Comparison of ENCODE assay signal across 8 cellular contexts in the genomic region with DNA sequence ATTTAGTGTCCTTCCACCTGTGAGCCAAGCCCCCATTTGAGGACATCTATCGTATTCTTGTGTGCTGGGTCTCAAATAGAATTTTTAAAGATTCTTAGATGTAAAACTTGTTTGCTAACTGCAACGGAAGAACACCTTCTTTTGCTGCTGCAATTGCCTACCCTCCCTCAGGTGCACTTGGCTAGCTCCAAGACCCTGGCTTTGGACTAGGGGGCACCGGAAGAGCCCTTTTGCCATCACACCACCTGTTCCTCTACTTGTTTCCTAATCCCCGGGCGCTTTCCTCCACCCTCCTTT. TPM values are rescaled to one million over a fixed set of nuclear protein-coding genes. Genes with fewer than 3 reads are reported as not detected.
A peak's percentile ranks its signal among the peaks of the same experiment; 100 is the strongest.
DNase-seq lines count a peak whose midpoint lies in the region; ATAC-seq, FAIRE-seq and TF ChIP-seq lines count a peak whose summit lies in the region.

No MANE protein-coding gene starts in this region.

- no peaks in the 10 kb centered on the region; the same call in 1 of the 2 replicates for H3K79me1 ChIP-seq in H1 (ENCODE audit: low read depth, low read length)
- peaks cover 7% of the 10 kb centered on the region for H3K79me1 ChIP-seq in trophoblast cell (ENCODE audit: low read length)

- 0 out of 2 replicates have a peak overlapping the region, but pooled peaks have one; percentile 80 for H3K18ac ChIP-seq in H1 (ENCODE audit: extremely low read depth, low read length)
- no peak overlapping the region for H3K18ac ChIP-seq in trophoblast cell (ENCODE audit: low read length)

- TF ChIP-seq EP300 in H1 (IDR thresholded peaks at IDR 0.05; ENCODE audit: borderline replicate concordance in 1 of 2, low read depth in 2 of 2, low read length in 2 of 2), result no peak

- POLR2A ChIA-PET in H1 (lab: Charles Lee; ENCODE audit: partially characterized antibody), result interaction anchor here (1.0 to 5.0 kb wide), 27 partner anchors 11 to 386 kb away, joined by 3 to 73 read pairs (median 6); partner anchors contain the start of genes DHDDS, LIN28A and RPS6KA1

- no peak overlapping the region for H3K23ac ChIP-seq in H1 (ENCODE audit: insufficient read length)
- no peak overlapping the region for H3K23ac ChIP-seq in trophoblast cell (ENCODE audit: low read length)

- H4K20me1 ChIP-seq in H1 (replicated peaks in 1 of 2; ENCODE audit: control insufficient read depth in 1 of 2, insufficient read depth in 2 of 2, low read length in 2 of 2), result peaks cover 6 to 17% of the 10 kb centered on the region in 2 experiments

- no peak overlapping the region for H2BK15ac ChIP-seq in H1 (ENCODE audit: low read length)

- DNase-seq in GM12865 (ENCODE audit: low read depth) (no peak), NOMO-1 treated with dmso at 0.1 percent for 144 hours (lab: John Stamatoyannopoulos, UW; ENCODE audit: unreplicated experiment) (peak; percentile 30), H1 (ENCODE audit: low read depth in 1 of 2, low spot score in 2 of 2) (no peak), trophoblast cell (peak in 1 of 2 donors; percentile 14), NCI-H774 (lab: John Stamatoyannopoulos, UW) (no peak)
- no peak for DNase-seq in activated CD4-positive, CD25-positive, alpha-beta regulatory T cell (lab: John Stamatoyannopoulos, UW)

- H2AK5ac ChIP-seq in H1 (ENCODE audit: low read depth, low read length) (no peak overlapping the region), trophoblast cell (ENCODE audit: low read length) (no peak overlapping the region)

- CTCF ChIA-PET in H1 (lab: Charles Lee; ENCODE audit: partially characterized antibody), result interaction anchor here (0.6 to 4.3 kb wide), 11 partner anchors 9 to 192 kb away, joined by 3 to 16 read pairs (median 4); partner anchors contain the start of genes RPS6KA1 and SH3BGRL3

- no peak for TF ChIP-seq CTCF in GM12865 (IDR thresholded peaks at IDR 0.05; ENCODE audit: insufficient read depth, low read depth, low read length, missing control alignments)
- no peak for TF ChIP-seq CTCF in H1 (IDR thresholded peaks at IDR 0.05; ENCODE audit: control extremely low read depth in 1 of 3, insufficient read depth in 1 of 3, low read depth in 1 of 3, low read length in 3 of 3)

- H2BK20ac ChIP-seq in H1 (ENCODE audit: low read length), result no peak overlapping the region

- H3K36me3 ChIP-seq in H1 (ENCODE audit: control insufficient read depth in 2 of 4, insufficient read depth in 4 of 4, low read length in 3 of 4) (peaks cover 26 to 50% (median 35%) of the 10 kb centered on the region in 4 experiments), trophoblast cell (ENCODE audit: control insufficient read depth in 1 of 2, insufficient read depth in 2 of 2, low read length in 2 of 2) (peaks cover 21 to 51% of the 10 kb centered on the region in 2 experiments)

- no peak overlapping the region for H4K91ac ChIP-seq in H1 (replicated peaks; ENCODE audit: insufficient read length, low read length)
- H4K91ac ChIP-seq in trophoblast cell (ENCODE audit: low read depth, low read length), result no peak overlapping the region

- H3K56ac ChIP-seq in H1 (replicated peaks; ENCODE audit: insufficient read length, low read depth, low read length), result no peak overlapping the region

- H3K4me3 ChIP-seq in GM12865 (ENCODE audit: low read depth, low read length) (peak overlapping the region; percentile 73), H1 (ENCODE audit: extremely low read depth in 1 of 4, insufficient read depth in 2 of 4, low read depth in 3 of 4, low read length in 4 of 4) (peak overlapping the region; percentile 65 to 96 (median 78); a peak in 7 of 8 replicates), trophoblast cell (ENCODE audit: low read depth, low read length) (no peak overlapping the region)

- peaks cover 5 to 15% of the 10 kb centered on the region in 2 experiments; a peak in 3 of 4 replicates for H3K79me2 ChIP-seq in H1 (ENCODE audit: control insufficient read depth in 1 of 2, insufficient read depth in 2 of 2, low read length in 2 of 2)
- peaks cover 5% of the 10 kb centered on the region for H3K79me2 ChIP-seq in trophoblast cell (ENCODE audit: control insufficient read depth, insufficient read depth, low read length, poor library complexity)

- H3K27ac ChIP-seq in H1 (ENCODE audit: low read depth, low read length) (no peak overlapping the region), trophoblast cell (ENCODE audit: low read depth, low read length) (no peak overlapping the region)

- ATAC-seq in HG03521 (IDR thresholded peaks at IDR 0.05; ENCODE audit: unreplicated experiment), result no peak
- ATAC-seq in GM18498 (IDR thresholded peaks at IDR 0.05; ENCODE audit: unreplicated experiment), result no peak

- H3K27me3 ChIP-seq in H1 (replicated peaks in 1 of 4; ENCODE audit: control insufficient read depth in 3 of 4, extremely low read depth in 1 of 4, insufficient read depth in 3 of 4, low read length in 3 of 4) (peaks cover 0 to 4% (median 0%) of the 10 kb centered on the region in 4 experiments; a peak in 2 of 7 replicates), trophoblast cell (ENCODE audit: insufficient read depth, low read length) (no peaks in the 10 kb centered on the region)

- H3K14ac ChIP-seq in H1 (ENCODE audit: insufficient read length), result no peak overlapping the region
- no peak overlapping the region for H3K14ac ChIP-seq in trophoblast cell (ENCODE audit: low read length)

- H3K9me3 ChIP-seq in H1 (ENCODE audit: insufficient read depth in 2 of 2, low read depth in 1 of 2, low read length in 1 of 2) (no peaks in the 10 kb centered on the region), trophoblast cell (ENCODE audit: insufficient read depth, low read depth, low read length) (no peaks in the 10 kb centered on the region)

- H2BK5ac ChIP-seq in H1 (ENCODE audit: low read depth, low read length) (no peak overlapping the region), trophoblast cell (ENCODE audit: low read depth, low read length, poor library complexity) (no peak overlapping the region)

- no peak for FAIRE-seq in H1 (lab: Jason Lieb, UNC)

- H4K8ac ChIP-seq in H1 (ENCODE audit: extremely low read depth, insufficient read depth, low read length), result no peak overlapping the region
- no peak overlapping the region for H4K8ac ChIP-seq in trophoblast cell (ENCODE audit: low read depth, low read length)

- no peak overlapping the region for H4K5ac ChIP-seq in H1 (ENCODE audit: insufficient read length, low read depth, low read length)

- TF ChIP-seq RAD21 in H1 (IDR thresholded peaks at IDR 0.05 in 1 of 2, conservative IDR thresholded peaks at IDR 0.05 in 1 of 2; ENCODE audit: low read depth in 2 of 2, low read length in 2 of 2), result no peak

- no peak for TF ChIP-seq POLR2A in H1 (IDR thresholded peaks at IDR 0.05; ENCODE audit: control extremely low read depth in 1 of 2, low read depth in 2 of 2, low read length in 2 of 2)

- H3K4me1 ChIP-seq in H1 (replicated peaks in 1 of 4; ENCODE audit: control insufficient read depth in 3 of 4, insufficient read depth in 4 of 4, low read length in 3 of 4) (peaks cover 8 to 13% (median 11%) of the 10 kb centered on the region in 4 experiments), trophoblast cell (ENCODE audit: control insufficient read depth in 1 of 2, insufficient read depth in 2 of 2, low read length in 2 of 2) (peaks cover 5 to 10% of the 10 kb centered on the region in 2 experiments)

- H2AFZ ChIP-seq in H1 (ENCODE audit: low read length) (no peak overlapping the region), trophoblast cell (ENCODE audit: insufficient read depth, low read length, poor library complexity) (no peak overlapping the region)

- H2BK120ac ChIP-seq in H1 (replicated peaks; ENCODE audit: low read depth, low read length), result no peak overlapping the region
- no peak overlapping the region for H2BK120ac ChIP-seq in trophoblast cell (ENCODE audit: insufficient read depth, low read length, poor library complexity)

- 30% methylated on average over 5 of the region's 5 CpGs; no CpG with 5 or more reads in 1 of the 2 experiments for WGBS in H1 (ENCODE audit: extremely low coverage in 1 of 2, insufficient coverage in 1 of 2, insufficient read length in 1 of 2, insufficient replicate concordance in 2 of 2, low coverage in 1 of 2, low lambda C conversion rate in 2 of 2, missing lambda C conversion rate in 1 of 2), 2 experiments
- WGBS in trophoblast cell (ENCODE audit: extremely low coverage, insufficient coverage, insufficient read length), result no CpG with 5 or more reads among the region's 5 CpGs

- H3K4me2 ChIP-seq in H1 (ENCODE audit: insufficient read depth in 1 of 2, low read depth in 2 of 2, low read length in 2 of 2) (peak overlapping the region; percentile 84 to 96), trophoblast cell (ENCODE audit: low read length) (peak overlapping the region; percentile 94)

- H4K12ac ChIP-seq in trophoblast cell (ENCODE audit: low read depth, low read length), result no peak overlapping the region

- peaks cover 11% of the 10 kb centered on the region for H3K23me2 ChIP-seq in H1 (ENCODE audit: low read depth, low read length)

- H3K9ac ChIP-seq in H1 (replicated peaks in 1 of 4; ENCODE audit: extremely low read depth in 1 of 4, low read depth in 3 of 4, low read length in 3 of 4) (peak overlapping the region in 1 of 4 experiments; percentile 69; a peak in 3 of 7 replicates), trophoblast cell (ENCODE audit: low read length) (no peak overlapping the region)

- H2BK12ac ChIP-seq in H1 (ENCODE audit: low read depth, low read length) (no peak overlapping the region), trophoblast cell (ENCODE audit: low read length) (no peak overlapping the region)

- H3K4ac ChIP-seq in H1 (replicated peaks; ENCODE audit: insufficient read length, low read depth, low read length), result no peak overlapping the region
- no peak overlapping the region for H3K4ac ChIP-seq in trophoblast cell (ENCODE audit: low read depth, low read length)

RNA-seq across cellular contexts. Expression of gene HMGN2, which starts 1.1 kb away (rescaled TPM):
- total RNA-seq in H1 (2021; fragmentation: NEBNext Ultra II Directional; extraction: Animal tissue kit (Norgen Biotek cat#: 25700)), result 452 and 453 TPM in 2 replicates
- 144 and 254 TPM in 2 replicates for polyA plus RNA-seq in H1 (2011; rRNA removed)
- 207 TPM for polyA plus RNA-seq in H1 (2011; cell fraction: cytosol; rRNA removed)
- 139 TPM for polyA plus RNA-seq in H1 (2011; cell fraction: nucleus; rRNA removed)
- polyA plus RNA-seq in H1 (2012, experiment 1 of 2), result 401 to 512 TPM (median 449 TPM) in 4 replicates
- 287 TPM for polyA plus RNA-seq in H1 (2012, experiment 2 of 2)
- polyA plus RNA-seq in H1 (2013, experiment 1 of 2), result 455 TPM
- polyA plus RNA-seq in H1 (2013, experiment 2 of 2), result 462 TPM
- polyA minus RNA-seq in H1 (2011; rRNA and poly(A)+ RNA removed), result 78.8 and 84.2 TPM in 2 replicates
- polyA minus RNA-seq in H1 (2011; cell fraction: cytosol; rRNA and poly(A)+ RNA removed), result 84.5 TPM
- 135 TPM for polyA minus RNA-seq in H1 (2011; cell fraction: nucleus; rRNA and poly(A)+ RNA removed)
- 468 and 486 TPM in 2 replicates for polyA plus RNA-seq in trophoblast cell (2013)

RNA-seq across cellular contexts. Expression of gene DHDDS, which starts 39.0 kb away (rescaled TPM):
- total RNA-seq in H1 (2021; fragmentation: NEBNext Ultra II Directional; extraction: Animal tissue kit (Norgen Biotek cat#: 25700)), result 44.6 and 48.0 TPM in 2 replicates
- polyA plus RNA-seq in H1 (2011; rRNA removed), result 28.3 and 30.1 TPM in 2 replicates
- 43.4 TPM for polyA plus RNA-seq in H1 (2011; cell fraction: cytosol; rRNA removed)
- polyA plus RNA-seq in H1 (2011; cell fraction: nucleus; rRNA removed), result 34.7 TPM
- 42.6 to 51.6 TPM (median 44.8 TPM) in 4 replicates for polyA plus RNA-seq in H1 (2012, experiment 1 of 2)
- 37.7 TPM for polyA plus RNA-seq in H1 (2012, experiment 2 of 2)
- 24.3 TPM for polyA plus RNA-seq in H1 (2013, experiment 1 of 2)
- 21.4 TPM for polyA plus RNA-seq in H1 (2013, experiment 2 of 2)
- 56.8 TPM in 2 replicates for polyA minus RNA-seq in H1 (2011; rRNA and poly(A)+ RNA removed)
- 23.6 TPM for polyA minus RNA-seq in H1 (2011; cell fraction: cytosol; rRNA and poly(A)+ RNA removed)
- polyA minus RNA-seq in H1 (2011; cell fraction: nucleus; rRNA and poly(A)+ RNA removed), result 56.6 TPM
- polyA plus RNA-seq in trophoblast cell (2013), result 46.2 and 49.7 TPM in 2 replicates

RNA-seq across cellular contexts. Expression of gene RPS6KA1, which starts 58.4 kb away (rescaled TPM):
- 55.0 and 56.5 TPM in 2 replicates for total RNA-seq in H1 (2021; fragmentation: NEBNext Ultra II Directional; extraction: Animal tissue kit (Norgen Biotek cat#: 25700))
- 44.3 and 48.8 TPM in 2 replicates for polyA plus RNA-seq in H1 (2011; rRNA removed)
- 46.1 TPM for polyA plus RNA-seq in H1 (2011; cell fraction: cytosol; rRNA removed)
- polyA plus RNA-seq in H1 (2011; cell fraction: nucleus; rRNA removed), result 65.0 TPM
- polyA plus RNA-seq in H1 (2012, experiment 1 of 2), result 40.0 to 54.8 TPM (median 50.7 TPM) in 4 replicates
- polyA plus RNA-seq in H1 (2012, experiment 2 of 2), result 54.0 TPM
- polyA plus RNA-seq in H1 (2013, experiment 1 of 2), result 33.6 TPM
- polyA plus RNA-seq in H1 (2013, experiment 2 of 2), result 28.5 TPM
- polyA minus RNA-seq in H1 (2011; rRNA and poly(A)+ RNA removed), result 63.2 and 67.1 TPM in 2 replicates
- 47.8 TPM for polyA minus RNA-seq in H1 (2011; cell fraction: cytosol; rRNA and poly(A)+ RNA removed)
- 43.5 TPM for polyA minus RNA-seq in H1 (2011; cell fraction: nucleus; rRNA and poly(A)+ RNA removed)
- polyA plus RNA-seq in trophoblast cell (2013), result 45.7 and 48.1 TPM in 2 replicates
